ENCODE assay signal across 20 cellular contexts in genomic region chr1:37262439-37263170, GRCh38.
"Had no signal": no experiment of that assay in that cellular context is flagged by ENCODE, and none has a peak within 500 bp of the region (broad histone marks: within the 10 kb centered on the region; RNA-seq: fewer than 3 reads in every experiment).

No MANE protein-coding gene starts in this region.

- H3K4me3 ChIP-seq: left ventricle myocardium inferior, lung, mucosa of descending colon, ovary, prostate gland, sigmoid colon, spleen, tibial nerve, uterus had no signal

- H3K36me3 ChIP-seq: left ventricle myocardium inferior, ovary, prostate gland, sigmoid colon, spleen, tibial nerve, uterus had no signal

- H3K27me3 ChIP-seq: ovary had no signal

- H3K4me1 ChIP-seq: left ventricle myocardium inferior, prostate gland, sigmoid colon, spleen, tibial nerve, uterus had no signal

- DNase-seq: islet precursor cell; left ventricle myocardium inferior; midbrain; mucosa of descending colon; naive thymus-derived CD4-positive, alpha-beta T cell; ovary; retina; right cardiac atrium; sigmoid colon; small intestine; spleen; stimulated activated CD4-positive, alpha-beta T cell treated with anti-CD3 and anti-CD28 coated beads, Interleukin-4, amount 100 ng/mL, for 24 hours; stimulated activated naive CD4-positive, alpha-beta T cell treated with Interleukin-2 at 50 U/mL for 16 hours; stimulated activated naive CD8-positive, alpha-beta T cell treated with anti-CD3 and anti-CD28 coated beads, Interleukin-15, amount 100 ng/mL, for 72 hours; uterus had no signal

- FAIRE-seq: small intestine had no signal

- ATAC-seq: mucosa of descending colon; naive thymus-derived CD4-positive, alpha-beta T cell; natural killer cell treated with Interleukin-12 subunit alpha and Interleukin-12 subunit beta and Interleukin-15 and Interleukin-18, amount 100 ng/mL, for 72 hours; right cardiac atrium; stimulated activated effector memory CD8-positive, alpha-beta T cell treated with anti-CD3 and anti-CD28 coated beads, Interleukin-12 subunit alpha, Interleukin-12 subunit beta, amount 100 ng/mL, for 72 hours; stimulated activated naive CD8-positive, alpha-beta T cell treated with anti-CD3 and anti-CD28 coated beads, Interleukin-15, amount 100 ng/mL, for 72 hours had no signal

- H3K27ac ChIP-seq: left ventricle myocardium inferior, ovary, prostate gland, sigmoid colon, spleen, tibial nerve, uterus had no signal

- H3K9me3 ChIP-seq: mucosa of descending colon, ovary, prostate gland, uterus had no signal
